In the genomic region with DNA sequence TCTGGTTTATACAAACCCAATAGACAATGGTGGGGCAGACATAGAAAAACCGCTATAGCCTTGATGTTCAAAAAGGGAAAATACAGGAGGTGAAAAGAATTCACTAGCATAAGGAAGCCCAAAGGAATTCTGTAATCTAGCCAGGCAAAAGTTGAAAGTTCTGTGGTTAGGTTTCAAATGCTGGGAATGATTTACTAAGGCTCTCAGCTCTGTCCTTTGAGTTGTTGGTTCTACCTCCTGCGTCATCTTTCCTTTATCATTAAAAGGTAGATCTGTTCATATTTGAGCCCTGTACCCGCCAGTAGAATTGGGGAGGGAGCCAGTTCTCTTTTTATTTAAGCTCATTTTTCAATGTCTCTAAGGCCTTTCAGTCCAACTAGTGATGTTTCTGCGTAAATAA, we compare ENCODE assay signal across 20 cellular contexts.
DNase-seq lines count a peak whose midpoint lies in the region; ATAC-seq and TF ChIP-seq lines count a peak whose summit lies in the region.
"Had no signal": no experiment of that assay in that cellular context is flagged by ENCODE, and none has a peak within 500 bp of the region (broad histone marks: within the 10 kb centered on the region; RNA-seq: fewer than 3 reads in every experiment).

No MANE protein-coding gene starts in this region.

- H4K20me1 ChIP-seq in GM23338 (replicated peaks; ENCODE audit: insufficient read depth) (no peaks in the 10 kb centered on the region), KMS-11 (ENCODE audit: insufficient read depth) (no peaks in the 10 kb centered on the region), smooth muscle cell (ENCODE audit: low read depth) (no peaks in the 10 kb centered on the region)
- H4K20me1 ChIP-seq: BLaER1 had no signal

- peaks cover 14% of the 10 kb centered on the region; the same call in 2 of the 3 replicates for H3K4me1 Mint-ChIP-seq in GM23338
- no peaks in the 10 kb centered on the region for H3K4me1 Mint-ChIP-seq in activated CD8-positive, alpha-beta memory T cell treated with anti-CD3 and anti-CD28 coated beads, Interleukin-2, amount 10 ng/mL, durations not matched to agents 7 days and 5 days
- H3K4me1 Mint-ChIP-seq: CD14-positive monocyte; CD4-positive, alpha-beta memory T cell; CD8-positive, alpha-beta memory T cell had no signal

- ATAC-seq in GM23338: no peak
- ATAC-seq in left lobe of liver: peak; percentile 73
- ATAC-seq in activated CD8-positive, alpha-beta memory T cell treated with anti-CD3 and anti-CD28 coated beads, Interleukin-2, amount 10 ng/mL, durations not matched to agents 7 days and 5 days: no peak

- H3K4me1 ChIP-seq in GM23338 (ENCODE audit: insufficient read depth) (peaks cover 17% of the 10 kb centered on the region), KMS-11 (ENCODE audit: low read depth, poor library complexity, severe bottlenecking) (peaks cover 35% of the 10 kb centered on the region), smooth muscle cell (ENCODE audit: low read depth) (no peaks in the 10 kb centered on the region), testis (no peaks in the 10 kb centered on the region)
- H3K4me1 ChIP-seq: BE2C, BLaER1 had no signal

- TF ChIP-seq POLR2A in testis (IDR thresholded peaks at IDR 0.05) (no peak), lower leg skin (IDR thresholded peaks at IDR 0.05) (no peak)

- H3K9ac ChIP-seq in KMS-11 (peak overlapping the region; percentile 38; the same call in 1 of the 2 replicates), smooth muscle cell (ENCODE audit: low read depth) (no peak overlapping the region)
- H3K9ac ChIP-seq: BLaER1 had no signal

- CTCF ChIA-PET in activated CD8-positive, alpha-beta memory T cell treated with anti-CD3 and anti-CD28 coated beads, Interleukin-2, amount 10 ng/mL, durations not matched to agents 7 days and 5 days (lab: Charles Lee): no interaction called here

- no peak overlapping the region for H3K27ac ChIP-seq in GM23338 (ENCODE audit: low read depth)
- H3K27ac ChIP-seq in KMS-11: peak overlapping the region; percentile 78
- no peak overlapping the region for H3K27ac ChIP-seq in smooth muscle cell (ENCODE audit: low read depth)
- H3K27ac ChIP-seq in testis: no peak overlapping the region
- H3K27ac ChIP-seq: BLaER1 had no signal

- H3F3A ChIP-seq in GM23338 (replicated peaks; ENCODE audit: low read depth) (no peaks in the 10 kb centered on the region), smooth muscle cell (ENCODE audit: low read depth) (no peaks in the 10 kb centered on the region)

- H3K27me3 ChIP-seq in GM23338 (ENCODE audit: insufficient read depth) (no peaks in the 10 kb centered on the region), KMS-11 (ENCODE audit: insufficient read depth, low read depth) (no peaks in the 10 kb centered on the region), smooth muscle cell (ENCODE audit: low read depth) (no peaks in the 10 kb centered on the region), testis (no peaks in the 10 kb centered on the region)
- H3K27me3 ChIP-seq: BE2C, BLaER1 had no signal

- DNase-seq in GM23338 (ENCODE audit: low spot score): no peak
- DNase-seq in left lobe of liver (ENCODE audit: low spot score): no peak
- no peak for DNase-seq in smooth muscle cell (lab: John Stamatoyannopoulos, UW; ENCODE audit: unreplicated experiment)
- no peak for DNase-seq in activated CD8-positive, alpha-beta memory T cell treated with anti-CD3 and anti-CD28 coated beads, Interleukin-2, amount 10 ng/mL, durations not matched to agents 7 days and 5 days
- DNase-seq in testis: no peak
- DNase-seq in activated CD4-positive, alpha-beta T cell treated with anti-CD3 and anti-CD28 coated beads for 48 hours: no peak
- no peak for DNase-seq in lower leg skin (ENCODE audit: low spot score in 2 of 2)
- DNase-seq: 8988T; ACHN; BE2C; C1 segment of cervical spinal cord; CD4-positive, alpha-beta memory T cell; CD4-positive, CD25-positive, alpha-beta regulatory T cell; CD8-positive, alpha-beta memory T cell; COR-L47; DMS79 treated with DMSO at 0.1 percent for 48 hours; GF-D8 had no signal

- H2AFZ ChIP-seq in GM23338: peak overlapping the region; percentile 70; the same call in 1 of the 2 replicates
- peak overlapping the region; percentile 20; the same call in 1 of the 2 replicates for H2AFZ ChIP-seq in KMS-11 (ENCODE audit: low read depth)
- peak overlapping the region; percentile 11 for H2AFZ ChIP-seq in smooth muscle cell (ENCODE audit: low read depth)

- H3K9me3 Mint-ChIP-seq in GM23338: peaks cover 23% of the 10 kb centered on the region
- H3K9me3 Mint-ChIP-seq in activated CD8-positive, alpha-beta memory T cell treated with anti-CD3 and anti-CD28 coated beads, Interleukin-2, amount 10 ng/mL, durations not matched to agents 7 days and 5 days (ENCODE audit: low read depth): peaks cover 17% of the 10 kb centered on the region

- H3K4me3 ChIP-seq in GM23338 (no peak overlapping the region), KMS-11 (IDR thresholded peaks at IDR 0.05; ENCODE audit: insufficient read depth, low read depth, low read length) (no peak overlapping the region), smooth muscle cell (no peak overlapping the region), testis (no peak overlapping the region), lower leg skin (ENCODE audit: low read depth, poor library complexity, severe bottlenecking) (no peak overlapping the region)
- H3K4me3 ChIP-seq: BLaER1 had no signal

- TF ChIP-seq CTCF in GM23338 (conservative IDR thresholded peaks at IDR 0.05; ENCODE audit: low read depth in 2 of 2) (no peak), KMS-11 (conservative IDR thresholded peaks at IDR 0.05; ENCODE audit: low read depth, low read length) (no peak), smooth muscle cell (IDR thresholded peaks at IDR 0.05; ENCODE audit: borderline replicate concordance, insufficient read depth, poor library complexity, severe bottlenecking) (no peak), testis (IDR thresholded peaks at IDR 0.05) (no peak), lower leg skin (IDR thresholded peaks at IDR 0.05) (no peak)

- H3K79me2 ChIP-seq in GM23338 (replicated peaks; ENCODE audit: insufficient read depth): no peaks in the 10 kb centered on the region
- no peaks in the 10 kb centered on the region for H3K79me2 ChIP-seq in KMS-11 (ENCODE audit: insufficient read depth, low read depth)
- H3K79me2 ChIP-seq in smooth muscle cell (ENCODE audit: low read depth): no peaks in the 10 kb centered on the region

- H3K36me3 ChIP-seq in GM23338 (ENCODE audit: insufficient read depth) (no peaks in the 10 kb centered on the region), KMS-11 (ENCODE audit: insufficient read depth) (no peaks in the 10 kb centered on the region), smooth muscle cell (ENCODE audit: low read depth) (no peaks in the 10 kb centered on the region), testis (ENCODE audit: low read depth, missing control alignments) (no peaks in the 10 kb centered on the region)
- H3K36me3 ChIP-seq: BE2C, BLaER1 had no signal

- no peaks in the 10 kb centered on the region for H3K9me2 ChIP-seq in GM23338 (ENCODE audit: insufficient read depth)

- H3K9me3 ChIP-seq in smooth muscle cell (replicated peaks; ENCODE audit: low read depth): no peaks in the 10 kb centered on the region
- no peaks in the 10 kb centered on the region for H3K9me3 ChIP-seq in testis
- H3K9me3 ChIP-seq: BE2C had no signal

- 77% methylated on average over 4 of the region's 4 CpGs for WGBS in smooth muscle cell (ENCODE audit: low lambda C conversion rate)
- 87 to 93% methylated on average over 4 of the region's 4 CpGs for WGBS in testis, 2 donors
- 86 to 89% methylated on average over 4 of the region's 4 CpGs for WGBS in lower leg skin, 2 donors

- H3K36me3 Mint-ChIP-seq in GM23338 (ENCODE audit: low read depth): peaks cover 16% of the 10 kb centered on the region
- no peaks in the 10 kb centered on the region for H3K36me3 Mint-ChIP-seq in activated CD8-positive, alpha-beta memory T cell treated with anti-CD3 and anti-CD28 coated beads, Interleukin-2, amount 10 ng/mL, durations not matched to agents 7 days and 5 days
- H3K36me3 Mint-ChIP-seq: CD14-positive monocyte; CD4-positive, alpha-beta memory T cell; CD4-positive, CD25-positive, alpha-beta regulatory T cell; CD8-positive, alpha-beta memory T cell had no signal

- H3K27me3 Mint-ChIP-seq in GM23338 (ENCODE audit: insufficient read depth, low read depth, poor library complexity): no peaks in the 10 kb centered on the region
- H3K27me3 Mint-ChIP-seq in activated CD8-positive, alpha-beta memory T cell treated with anti-CD3 and anti-CD28 coated beads, Interleukin-2, amount 10 ng/mL, durations not matched to agents 7 days and 5 days: no peaks in the 10 kb centered on the region
- H3K27me3 Mint-ChIP-seq: CD4-positive, alpha-beta memory T cell; CD4-positive, CD25-positive, alpha-beta regulatory T cell; CD8-positive, alpha-beta memory T cell had no signal

- intact Hi-C loops in testis (cut with DNase I; ENCODE audit: low total_unique reads) (no loop called here), lower leg skin (cut with DNase I; ENCODE audit: low total_unique reads) (no loop called here)

- no peak overlapping the region for H3K4me2 ChIP-seq in GM23338
- peak overlapping the region; percentile 75; the same call in 1 of the 2 replicates for H3K4me2 ChIP-seq in KMS-11
- H3K4me2 ChIP-seq in smooth muscle cell: peak overlapping the region; percentile 51
- H3K4me2 ChIP-seq: BLaER1 had no signal

- peak overlapping the region; percentile 55; the same call in 1 of the 2 replicates for H3K27ac Mint-ChIP-seq in GM23338
- no peak overlapping the region for H3K27ac Mint-ChIP-seq in activated CD8-positive, alpha-beta memory T cell treated with anti-CD3 and anti-CD28 coated beads, Interleukin-2, amount 10 ng/mL, durations not matched to agents 7 days and 5 days
- H3K27ac Mint-ChIP-seq: CD14-positive monocyte; CD4-positive, alpha-beta memory T cell; CD4-positive, CD25-positive, alpha-beta regulatory T cell; CD8-positive, alpha-beta memory T cell had no signal

- no peak overlapping the region for H3K4me3 Mint-ChIP-seq in GM23338
- no peak overlapping the region for H3K4me3 Mint-ChIP-seq in activated CD8-positive, alpha-beta memory T cell treated with anti-CD3 and anti-CD28 coated beads, Interleukin-2, amount 10 ng/mL, durations not matched to agents 7 days and 5 days
- H3K4me3 Mint-ChIP-seq: CD14-positive monocyte; CD4-positive, alpha-beta memory T cell; CD4-positive, CD25-positive, alpha-beta regulatory T cell; CD8-positive, alpha-beta memory T cell had no signal

TF ChIP-seq in GM23338, 12 proteins besides CTCF, POLR2A, EP300 and RAD21 (continues in another document):
- TF ChIP-seq ZNF114 (CRISPR knock-in tag; IDR thresholded peaks at IDR 0.05): no peak

Comparison
In these comparisons a context has a peak if more than half of its experiments do, and no peak if none do; other contexts are left out.
1. H2AFZ ChIP-seq: peak in every context shown above with its lines; median percentile 70 in GM23338; 20 in KMS-11; 11 in smooth muscle cell.